In the genomic region with DNA sequence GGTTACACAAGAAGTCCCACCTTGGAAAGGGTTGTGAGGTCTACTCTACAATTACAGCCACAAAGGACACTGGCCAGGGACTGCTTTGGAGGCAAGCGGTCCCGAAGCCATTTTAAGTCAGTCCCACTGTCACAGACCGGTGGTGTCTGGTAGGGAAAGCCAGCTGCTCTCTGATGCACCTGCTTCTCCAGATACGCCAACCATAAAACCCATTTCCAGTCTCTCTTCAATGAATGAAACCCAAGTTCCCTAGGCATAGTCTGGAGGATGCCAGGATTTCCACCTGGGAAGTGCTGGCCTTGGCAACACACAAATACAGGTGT, we compare ENCODE assay signal across 13 cellular contexts. TPM values are rescaled to one million over a fixed set of nuclear protein-coding genes. Genes with fewer than 3 reads are reported as not detected.
DNase-seq lines count a peak whose midpoint lies in the region; ATAC-seq and TF ChIP-seq lines count a peak whose summit lies in the region.
"Had no signal": no experiment of that assay in that cellular context is flagged by ENCODE, and none has a peak within 500 bp of the region (broad histone marks: within the 10 kb centered on the region; RNA-seq: fewer than 3 reads in every experiment).

No MANE protein-coding gene starts in this region.

- in situ Hi-C loops in transverse colon (cut with MboI; ENCODE audit: low pct_ligation_motif_present in 1 of 4, low pct_unique_long_range_greater_than_20kb in 1 of 4, low sequenced_read_pairs in 3 of 4): no loop called here

- TF ChIP-seq CTCF in heart left ventricle (IDR thresholded peaks at IDR 0.05): no peak
- TF ChIP-seq CTCF in ascending aorta (IDR thresholded peaks at IDR 0.05): no peak
- TF ChIP-seq CTCF in transverse colon (IDR thresholded peaks at IDR 0.05): no peak

- intact Hi-C loops in heart left ventricle (cut with DNase I): loop anchor here in 2 of 10 donors (5.0 kb wide), 1 partner anchor 33 kb away; the partner anchor contains the start of gene SYNE3 (in 2 of the 2)
- intact Hi-C loops in Right ventricle myocardium inferior (cut with DNase I): no loop called here
- intact Hi-C loops in ascending aorta (cut with DNase I): loop anchor here (2.0 kb wide), 3 partner anchors 23 to 43 kb away; no protein-coding TSS in a partner anchor
- intact Hi-C loops in transverse colon (cut with DNase I; ENCODE audit: low total_unique reads): no loop called here

- H3K4me3 ChIP-seq in heart left ventricle (no peak overlapping the region), ascending aorta (no peak overlapping the region), transverse colon (no peak overlapping the region)
- H3K4me3 ChIP-seq: MG63 had no signal

- H3K36me3 ChIP-seq in heart left ventricle: peaks cover 0 to 8% (median 0%) of the 10 kb centered on the region in 9 donors
- no peaks in the 10 kb centered on the region for H3K36me3 ChIP-seq in ascending aorta
- H3K36me3 ChIP-seq in transverse colon: no peaks in the 10 kb centered on the region
- H3K36me3 ChIP-seq: BE2C, MG63 had no signal

- ATAC-seq in heart left ventricle: no peak
- ATAC-seq in Right ventricle myocardium inferior: no peak
- no peak for ATAC-seq in HG03097 (IDR thresholded peaks at IDR 0.05; ENCODE audit: low FRiP score, unreplicated experiment)

- TF ChIP-seq EP300 in transverse colon (IDR thresholded peaks at IDR 0.05; ENCODE audit: low read depth): no peak

- H3K27ac ChIP-seq in heart left ventricle: peak overlapping the region; percentile 51 to 87 (median 74)
- H3K27ac ChIP-seq in ascending aorta: peak overlapping the region; percentile 78 to 82
- H3K27ac ChIP-seq in transverse colon: peak overlapping the region; percentile 38 to 80 (median 64)

- TF ChIP-seq POLR2A in heart left ventricle (IDR thresholded peaks at IDR 0.05) (no peak), transverse colon (IDR thresholded peaks at IDR 0.05) (no peak)

- H3K9me3 ChIP-seq in heart left ventricle (no peaks in the 10 kb centered on the region), ascending aorta (no peaks in the 10 kb centered on the region), transverse colon (no peaks in the 10 kb centered on the region)
- H3K9me3 ChIP-seq: BE2C, MG63 had no signal

- DNase-seq in heart left ventricle (peak in 1 of 5 donors; percentile 14), Right ventricle myocardium inferior (ENCODE audit: missing footprints) (no peak), ascending aorta (ENCODE audit: low spot score in 2 of 2) (no peak), myocyte (ENCODE audit: low read depth) (peak; percentile 68), transverse colon (no peak), T-helper 9 cell (no peak), NCI-H1436 (lab: John Stamatoyannopoulos, UW) (no peak)
- DNase-seq: activated CD4-positive, alpha-beta T cell treated with anti-CD3 and anti-CD28 coated beads, Interleukin-2, amount 50 U/mL, for 48 hours; NCI-H510A treated with DMSO at 0.1 percent for 48 hours had no signal

- 95 to 97% (median 97%) methylated on average over 4 of the region's 4 CpGs for WGBS in heart left ventricle, 4 donors
- WGBS in transverse colon (ENCODE audit: low coverage in 1 of 2), 2 donors: 92% methylated on average over 4 of the region's 4 CpGs; no CpG with 5 or more reads in 1 of the 2 donors

- no peaks in the 10 kb centered on the region for H3K27me3 ChIP-seq in heart left ventricle
- H3K27me3 ChIP-seq in ascending aorta: no peaks in the 10 kb centered on the region
- H3K27me3 ChIP-seq in transverse colon: no peaks in the 10 kb centered on the region
- H3K27me3 ChIP-seq: BE2C, MG63 had no signal

- peaks cover 9 to 72% (median 36%) of the 10 kb centered on the region in 12 donors for H3K4me1 ChIP-seq in heart left ventricle
- H3K4me1 ChIP-seq in ascending aorta: peaks cover 6 to 25% of the 10 kb centered on the region in 2 donors
- peaks cover 24 to 62% (median 43%) of the 10 kb centered on the region in 4 donors for H3K4me1 ChIP-seq in transverse colon
- H3K4me1 ChIP-seq: parathyroid adenoma had no signal

RNA-seq across cellular contexts. Expression of gene SYNE3, which starts 32.6 kb away (rescaled TPM):
- total RNA-seq in heart left ventricle (10 to 100 TPM in 5 of 9 donors, 1 to 10 TPM in 4; 6.2 to 16.9 (median 10.3) TPM), Right ventricle myocardium inferior (16.5 TPM), ascending aorta (84.1 TPM), myocyte (5.2 and 5.9 TPM in 2 replicates), transverse colon (10 to 100 TPM in 3 of 4 donors, 1 to 10 TPM in 1; 9.8 to 46.8 (median 13.9) TPM)
- polyA plus RNA-seq in heart left ventricle: 1 to 10 TPM; 3.1 to 3.9 TPM
- polyA plus RNA-seq in myocyte (2012): 2.3 TPM

RNA-seq across cellular contexts. Expression of gene GLRX5, which starts 51.0 kb away (rescaled TPM):
- total RNA-seq in heart left ventricle (100 to 1,000 TPM in 1 of 9 donors, 10 to 100 TPM in 8; 60.8 to 113 (median 78.5) TPM), Right ventricle myocardium inferior (84.7 TPM), ascending aorta (24.6 TPM), myocyte (67.1 and 69.5 TPM in 2 replicates), transverse colon (100 to 1,000 TPM in 1 of 4 donors, 10 to 100 TPM in 3; 11.6 to 177 (median 38.2) TPM)
- 10 to 100 TPM; 64.4 to 98.3 TPM for polyA plus RNA-seq in heart left ventricle
- polyA plus RNA-seq in myocyte (2012): 63.7 TPM
